Comparison of ENCODE assay signal across 11 cellular contexts in genomic region chr3:137768021-137768360, GRCh38. TPM values are rescaled to one million over a fixed set of nuclear protein-coding genes. Genes with fewer than 3 reads are reported as not detected.
DNase-seq lines count a peak whose midpoint lies in the region; ATAC-seq, FAIRE-seq and TF ChIP-seq lines count a peak whose summit lies in the region.
"Had no signal": no experiment of that assay in that cellular context is flagged by ENCODE, and none has a peak within 500 bp of the region (broad histone marks: within the 10 kb centered on the region; RNA-seq: fewer than 3 reads in every experiment).

No MANE protein-coding gene starts in this region.

- H3K9me3 ChIP-seq in GM23248 (ENCODE audit: low read depth) (no peaks in the 10 kb centered on the region), small intestine (ENCODE audit: control insufficient read depth, low read depth) (no peaks in the 10 kb centered on the region)

- DNase-seq in GM23248 (no peak), brain microvascular endothelial cell (no peak), left lobe of liver (ENCODE audit: low spot score) (no peak), small intestine (peak; percentile 23), NCI-H1092 (lab: John Stamatoyannopoulos, UW) (no peak), left colon (no peak)
- DNase-seq: midbrain, NCI-H510A, T-helper 1 cell had no signal

- H3K4me1 ChIP-seq in GM23248 (ENCODE audit: insufficient read depth) (no peaks in the 10 kb centered on the region), small intestine (ENCODE audit: control insufficient read depth in 2 of 2, insufficient read depth in 1 of 2, low read depth in 1 of 2, low read length in 1 of 2) (peaks cover 0 to 11% of the 10 kb centered on the region in 2 donors)

- no peaks in the 10 kb centered on the region for H4K20me1 ChIP-seq in GM23248 (ENCODE audit: insufficient read depth)

- intact Hi-C loops in left colon (cut with DNase I, micrococcal nuclease), result no loop called here

- H3F3A ChIP-seq in GM23248 (ENCODE audit: insufficient read depth), result no peaks in the 10 kb centered on the region

- peak overlapping the region; percentile 64 for H3K4me3 ChIP-seq in GM23248
- H3K4me3 ChIP-seq in brain microvascular endothelial cell (ENCODE audit: low read depth, low read length), result peak overlapping the region; percentile 9
- H3K4me3 ChIP-seq in small intestine (ENCODE audit: low read depth in 1 of 2, low read length in 2 of 2), result peak overlapping the region in 1 of 2 donors; percentile 44

- H3K4me2 ChIP-seq in GM23248 (ENCODE audit: unreplicated experiment), result peak overlapping the region; percentile 58

- peak overlapping the region; percentile 53 for H2AFZ ChIP-seq in GM23248

- no peaks in the 10 kb centered on the region for H3K9me2 ChIP-seq in GM23248 (ENCODE audit: insufficient read depth)

- H3K36me3 ChIP-seq in GM23248 (ENCODE audit: low read depth) (no peaks in the 10 kb centered on the region), brain microvascular endothelial cell (replicated peaks) (no peaks in the 10 kb centered on the region), small intestine (ENCODE audit: control insufficient read depth in 2 of 2, insufficient read depth in 2 of 2, low read length in 2 of 2) (no peaks in the 10 kb centered on the region)

- TF ChIP-seq CTCF in brain microvascular endothelial cell (IDR thresholded peaks at IDR 0.05; ENCODE audit: low read depth, low read length, missing control alignments), result no peak

- H3K27ac ChIP-seq in GM23248 (no peak overlapping the region), brain microvascular endothelial cell (no peak overlapping the region), small intestine (ENCODE audit: low read depth in 1 of 2, low read length in 1 of 2) (no peak overlapping the region)

- H3K27me3 ChIP-seq in GM23248 (replicated peaks; ENCODE audit: insufficient read depth) (peaks cover 100% of the 10 kb centered on the region), brain microvascular endothelial cell (replicated peaks) (peaks cover 98% of the 10 kb centered on the region), small intestine (ENCODE audit: control insufficient read depth in 2 of 2, insufficient read depth in 2 of 2, low read length in 2 of 2) (peaks cover 15 to 73% of the 10 kb centered on the region in 2 donors)

- no peak overlapping the region for H3K9ac ChIP-seq in GM23248

- no peaks in the 10 kb centered on the region for H3K79me2 ChIP-seq in GM23248 (ENCODE audit: insufficient read depth)

- FAIRE-seq in small intestine (lab: Jason Lieb, UNC), result no peak
- FAIRE-seq: HTR-8/SVneo had no signal

- in situ Hi-C loops in GM23248 (cut with MboI), result no loop called here
- in situ Hi-C loops in brain microvascular endothelial cell (cut with HindIII; ENCODE audit: low pct_ligation_motif_present, low sequenced_read_pairs), result no loop called here

- ATAC-seq in left lobe of liver, result peak; percentile 68
- ATAC-seq in HG02623 (IDR thresholded peaks at IDR 0.05; ENCODE audit: unreplicated experiment), result no peak
- ATAC-seq in left colon, result no peak

- 2 to 3% methylated on average over 17 of the region's 17 CpGs for WGBS in GM23248 (ENCODE audit: low coverage in 1 of 2, low lambda C conversion rate in 2 of 2, missing lambda C conversion rate in 2 of 2), 2 experiments
- WGBS in small intestine, 3 donors, result 1 to 4% (median 2%) methylated on average over 17 of the region's 17 CpGs

RNA-seq across cellular contexts. Expression of gene SOX14, which starts 3.9 kb away (rescaled TPM):
- total RNA-seq in GM23248 (2014; rRNA removed; shearing (Covaris generic)), result not detected in 2 replicates
- not detected in 2 replicates for polyA plus RNA-seq in GM23248 (2016; fragmentation: Nextera tagmentation; extraction: Ambion mirVana)
- total RNA-seq in left lobe of liver, result not detected
- polyA plus RNA-seq in small intestine, result not detected
- not detected for total RNA-seq in left colon
